ENCODE assay signal across 17 cellular contexts in the genomic region with DNA sequence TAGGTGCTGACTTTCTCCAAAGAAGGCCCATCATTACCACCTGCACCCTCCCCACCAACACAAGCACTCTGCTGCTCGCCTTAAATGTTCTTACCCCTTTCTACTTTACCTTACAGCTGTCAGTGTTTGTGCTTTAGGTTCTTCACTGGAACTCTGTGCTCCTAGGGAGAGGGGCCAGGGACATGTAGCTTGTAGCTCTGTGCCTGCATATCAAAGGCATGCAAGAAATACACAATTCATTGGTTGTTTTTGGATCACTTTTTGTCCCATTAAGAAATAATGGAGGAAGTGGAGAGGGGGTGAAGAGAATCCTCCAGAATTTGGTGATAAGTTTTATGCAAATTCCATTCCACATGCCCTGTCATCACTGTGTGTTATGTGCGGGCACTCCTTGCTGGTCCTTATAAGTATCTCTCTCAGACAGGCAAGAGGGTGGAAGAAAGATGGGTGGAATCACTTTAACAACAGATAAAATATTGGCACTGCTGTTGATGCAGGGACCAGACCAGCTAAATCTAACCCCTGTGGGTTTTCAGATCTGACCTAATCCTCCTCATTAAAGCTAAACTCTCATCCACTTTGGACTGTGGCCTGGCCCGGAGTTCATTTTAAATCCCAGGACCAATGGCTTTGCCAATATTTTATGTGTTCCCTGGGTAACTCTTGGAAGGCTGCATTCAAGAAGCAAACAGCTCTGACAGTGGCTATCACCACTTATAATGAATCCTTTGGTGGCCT.
"Had no signal": no experiment of that assay in that cellular context is flagged by ENCODE, and none has a peak within 500 bp of the region (broad histone marks: within the 10 kb centered on the region; RNA-seq: fewer than 3 reads in every experiment).

No MANE protein-coding gene starts in this region.

- H3K9me3 ChIP-seq: left lung, pancreas, spleen, upper lobe of left lung had no signal

- H3K4me3 Mint-ChIP-seq: activated naive CD4-positive, alpha-beta T cell treated with anti-CD3 and anti-CD28 coated beads for 36 hours; activated T-helper 17 cell treated with anti-CD3 and anti-CD28 coated beads, Interleukin-2, amount 50 U/mL, for 72 hours; stimulated activated memory B cell treated with anti-CD40 and anti-IgM and Interleukin-4, amounts not matched to agents 10 μg/mL and 1 μg/mL and 100 μg/mL, for 72 hours; T-helper 1 cell treated with Interleukin-12 subunit alpha and Interleukin-12 subunit beta and Interleukin-4 antibody, amounts not matched to agents 30 μg/mL and 1 μg/mL, for 36 hours; WTC11 had no signal

- H3K4me1 Mint-ChIP-seq: activated T-helper 17 cell treated with anti-CD3 and anti-CD28 coated beads, Interleukin-2, amount 50 U/mL, for 72 hours; stimulated activated memory B cell treated with anti-CD40 and anti-IgM and Interleukin-4, amounts not matched to agents 10 μg/mL and 1 μg/mL and 100 μg/mL, for 72 hours had no signal

- FAIRE-seq: islet of Langerhans, pancreas had no signal

- H3K36me3 Mint-ChIP-seq: stimulated activated memory B cell treated with anti-CD40 and anti-IgM and Interleukin-4, amounts not matched to agents 10 μg/mL and 1 μg/mL and 100 μg/mL, for 72 hours; WTC11 had no signal

- H3K27ac Mint-ChIP-seq: activated naive CD4-positive, alpha-beta T cell treated with anti-CD3 and anti-CD28 coated beads for 36 hours; activated T-helper 17 cell treated with anti-CD3 and anti-CD28 coated beads, Interleukin-2, amount 50 U/mL, for 72 hours; stimulated activated memory B cell treated with anti-CD40 and anti-IgM and Interleukin-4, amounts not matched to agents 10 μg/mL and 1 μg/mL and 100 μg/mL, for 72 hours; T-helper 1 cell treated with Interleukin-12 subunit alpha and Interleukin-12 subunit beta and Interleukin-4 antibody, amounts not matched to agents 30 μg/mL and 1 μg/mL, for 36 hours; WTC11 had no signal

- H3K4me1 ChIP-seq: left lung, pancreas, spleen, upper lobe of left lung had no signal

- H3K4me3 ChIP-seq: left lung, pancreas, spleen, upper lobe of left lung had no signal

- H3K27me3 ChIP-seq: left lung, pancreas, spleen, upper lobe of left lung had no signal

- H3K9me3 Mint-ChIP-seq: activated naive CD4-positive, alpha-beta T cell treated with anti-CD3 and anti-CD28 coated beads for 36 hours; T-helper 1 cell treated with Interleukin-12 subunit alpha and Interleukin-12 subunit beta and Interleukin-4 antibody, amounts not matched to agents 30 μg/mL and 1 μg/mL, for 36 hours had no signal

- H3K27ac ChIP-seq: left lung, pancreas, spleen, upper lobe of left lung had no signal

- H3K36me3 ChIP-seq: left lung, pancreas, spleen, upper lobe of left lung had no signal

- ATAC-seq: activated T-helper 17 cell treated with anti-CD3 and anti-CD28 coated beads, Interleukin-2, amount 50 U/mL, for 72 hours; left lung; pancreas; stimulated activated memory B cell treated with anti-CD40 and anti-IgM and Interleukin-4, amounts not matched to agents 10 μg/mL and 1 μg/mL and 100 μg/mL, for 72 hours; WTC11 had no signal

- DNase-seq: activated CD4-positive, alpha-beta T cell treated with anti-CD3 and anti-CD28 coated beads, Interleukin-2, amount 50 U/mL, for 1 hour; activated naive CD4-positive, alpha-beta T cell treated with anti-CD3 and anti-CD28 coated beads for 36 hours; activated T-cell treated with anti-CD3 and anti-CD28 coated beads for 4 hours; caudate nucleus; cortex of kidney; effector memory CD4-positive, alpha-beta T cell; left lung; mesendoderm; pancreas; spleen; stimulated activated CD4-positive, alpha-beta T cell treated with anti-CD3 and anti-CD28 coated beads, Interleukin-1b, Interleukin-23, amount 100 ng/mL, for 48 hours; upper lobe of left lung had no signal
